Comparison of ENCODE assay signal across 33 cellular contexts in the genomic region with DNA sequence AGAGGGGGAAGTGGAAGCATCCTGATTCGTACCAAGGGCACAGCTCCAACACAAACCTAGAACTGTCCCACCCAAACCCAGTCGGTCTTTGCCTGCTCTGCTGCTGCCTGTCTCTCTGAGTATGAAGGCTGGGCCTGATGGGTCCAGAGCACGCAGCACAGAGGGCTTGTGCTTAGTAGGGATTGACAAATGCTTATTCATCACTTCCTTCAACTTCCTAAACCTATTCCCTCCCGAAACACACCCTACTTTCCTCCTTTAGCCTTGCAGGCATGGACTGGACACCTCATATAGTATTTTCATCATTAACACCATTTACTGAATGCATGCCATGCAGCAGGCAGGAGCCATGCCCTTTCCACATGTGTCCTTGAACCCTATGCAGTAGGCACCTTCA. TPM values are rescaled to one million over a fixed set of nuclear protein-coding genes. Genes with fewer than 3 reads are reported as not detected.
"Had no signal": no experiment of that assay in that cellular context is flagged by ENCODE, and none has a peak within 500 bp of the region (broad histone marks: within the 10 kb centered on the region; RNA-seq: fewer than 3 reads in every experiment).

No MANE protein-coding gene starts in this region.

- H3K4me1 ChIP-seq: SJSA1 had no signal

- H3K4me2 ChIP-seq: PC-9, SK-N-SH had no signal

- H3K27me3 ChIP-seq: ascending aorta, body of pancreas, MG63, SJSA1 had no signal

- H2AFZ ChIP-seq: PC-9 had no signal

- H3K27ac Mint-ChIP-seq: activated CD4-positive, alpha-beta T cell treated with anti-CD3 and anti-CD28 coated beads, Interleukin-2, amount 10 ng/mL, durations not matched to agents 24 days and 14 days; activated CD8-positive, alpha-beta T cell treated with anti-CD3 and anti-CD28 coated beads for 36 hours; activated naive CD8-positive, alpha-beta T cell treated with anti-CD3 and anti-CD28 coated beads for 36 hours; activated T-cell treated with anti-CD3 and anti-CD28 coated beads, Interleukin-2, amount 50 U/mL, for 72 hours; activated T-helper 17 cell treated with anti-CD3 and anti-CD28 coated beads, Interleukin-2, amount 50 U/mL, for 72 hours; T-helper 1 cell treated with Interleukin-12 subunit alpha and Interleukin-12 subunit beta and Interleukin-4 antibody, amounts not matched to agents 30 μg/mL and 1 μg/mL, for 36 hours; T-helper 2 cell treated with Interferon-gamma antibody and Interleukin-4, amounts not matched to agents 5 μg/mL and 100 μg/mL, for 36 hours had no signal

- H3K27ac ChIP-seq: ascending aorta, body of pancreas, PC-9, SJSA1 had no signal

- H3K9me3 ChIP-seq: ascending aorta, body of pancreas, MG63, SJSA1, SK-N-SH had no signal

- H3K4me3 Mint-ChIP-seq: activated CD4-positive, alpha-beta T cell treated with anti-CD3 and anti-CD28 coated beads, Interleukin-2, amount 10 ng/mL, durations not matched to agents 24 days and 14 days; activated CD8-positive, alpha-beta T cell treated with anti-CD3 and anti-CD28 coated beads for 36 hours; activated naive CD8-positive, alpha-beta T cell treated with anti-CD3 and anti-CD28 coated beads for 36 hours; activated T-cell treated with anti-CD3 and anti-CD28 coated beads, Interleukin-2, amount 50 U/mL, for 72 hours; activated T-helper 17 cell treated with anti-CD3 and anti-CD28 coated beads, Interleukin-2, amount 50 U/mL, for 72 hours; T-helper 1 cell treated with Interleukin-12 subunit alpha and Interleukin-12 subunit beta and Interleukin-4 antibody, amounts not matched to agents 30 μg/mL and 1 μg/mL, for 36 hours; T-helper 2 cell treated with Interferon-gamma antibody and Interleukin-4, amounts not matched to agents 5 μg/mL and 100 μg/mL, for 36 hours had no signal

- H3K36me3 ChIP-seq: ascending aorta, MG63, SJSA1 had no signal

- H3K4me1 Mint-ChIP-seq: activated CD4-positive, alpha-beta T cell treated with anti-CD3 and anti-CD28 coated beads, Interleukin-2, amount 10 ng/mL, durations not matched to agents 24 days and 14 days; activated naive CD8-positive, alpha-beta T cell treated with anti-CD3 and anti-CD28 coated beads for 36 hours; activated T-helper 17 cell treated with anti-CD3 and anti-CD28 coated beads, Interleukin-2, amount 50 U/mL, for 72 hours had no signal

- H3K36me3 Mint-ChIP-seq: activated naive CD8-positive, alpha-beta T cell treated with anti-CD3 and anti-CD28 coated beads for 36 hours had no signal

- FAIRE-seq: RCC 7860, TTC549 had no signal

- H3K9me3 Mint-ChIP-seq: activated CD4-positive, alpha-beta T cell treated with anti-CD3 and anti-CD28 coated beads, Interleukin-2, amount 10 ng/mL, durations not matched to agents 24 days and 14 days; activated CD8-positive, alpha-beta T cell treated with anti-CD3 and anti-CD28 coated beads for 36 hours; activated naive CD8-positive, alpha-beta T cell treated with anti-CD3 and anti-CD28 coated beads for 36 hours; activated T-cell treated with anti-CD3 and anti-CD28 coated beads, Interleukin-2, amount 50 U/mL, for 72 hours; activated T-helper 17 cell treated with anti-CD3 and anti-CD28 coated beads, Interleukin-2, amount 50 U/mL, for 72 hours; T-helper 1 cell treated with Interleukin-12 subunit alpha and Interleukin-12 subunit beta and Interleukin-4 antibody, amounts not matched to agents 30 μg/mL and 1 μg/mL, for 36 hours; T-helper 2 cell treated with Interferon-gamma antibody and Interleukin-4, amounts not matched to agents 5 μg/mL and 100 μg/mL, for 36 hours had no signal

- H3K9ac ChIP-seq: SK-N-SH had no signal

- H3K4me3 ChIP-seq: ascending aorta, body of pancreas, MG63, PC-9, SJSA1 had no signal

- ATAC-seq: activated CD8-positive, alpha-beta T cell treated with anti-CD3 and anti-CD28 coated beads for 36 hours; activated T-cell treated with anti-CD3 and anti-CD28 coated beads, Interleukin-2, amount 50 U/mL, for 72 hours; activated T-helper 17 cell treated with anti-CD3 and anti-CD28 coated beads, Interleukin-2, amount 50 U/mL, for 72 hours; body of pancreas had no signal

- DNase-seq: activated CD4-positive, alpha-beta T cell treated with anti-CD3 and anti-CD28 coated beads, Interleukin-2, amount 10 ng/mL, durations not matched to agents 24 days and 14 days; activated CD4-positive, alpha-beta T cell treated with anti-CD3 and anti-CD28 coated beads, Interleukin-2, amount 50 U/mL, for 4 hours; activated CD8-positive, alpha-beta T cell treated with anti-CD3 and anti-CD28 coated beads for 36 hours; activated effector memory CD4-positive, alpha-beta T cell treated with anti-CD3 and anti-CD28 coated beads, Interleukin-2, amount 50 U/mL, for 16 hours; activated naive CD4-positive, alpha-beta T cell; activated naive CD4-positive, alpha-beta T cell treated with anti-CD3 and anti-CD28 coated beads, Interleukin-2, amount 50 U/mL, for 16 hours; activated naive CD8-positive, alpha-beta T cell treated with anti-CD3 and anti-CD28 coated beads for 36 hours; activated T-cell treated with anti-CD3 and anti-CD28 coated beads, Interleukin-2, amount 50 U/mL, for 1 hour; activated T-cell treated with anti-CD3 and anti-CD28 coated beads, Interleukin-2, amount 50 U/mL, for 72 hours; amniotic stem cell; body of pancreas; central memory CD4-positive, alpha-beta T cell; Kasumi-1; KG1; MG63; NCI-H1048; NCI-H1436 treated with DMSO at 0.1 percent for 48 hours; NCI-H1694 treated with DMSO at 0.1 percent for 48 hours; NCI-H510A; NCI-H526; NCI-H748 treated with DMSO at 0.1 percent for 48 hours; NK-92 treated with Interleukin-12 subunit alpha and Interleukin-12 subunit beta, amount 100 ng/mL, for 24 hours; SHP77 treated with DMSO at 0.1 percent for 48 hours; SK-N-SH had no signal

RNA-seq across cellular contexts. Expression of a gene that starts 31.3 kb away (rescaled TPM):
- total RNA-seq: activated CD4-positive, alpha-beta T cell treated with anti-CD3 and anti-CD28 coated beads, Interleukin-2, amount 10 ng/mL, durations not matched to agents 24 days and 14 days; OCI-LY7 had no signal
